In genomic region chr11:134277176-134278001, GRCh38 we compare ENCODE assay signal across 13 cellular contexts. TPM values are rescaled to one million over a fixed set of nuclear protein-coding genes. Genes with fewer than 3 reads are reported as not detected.
DNase-seq lines count a peak whose midpoint lies in the region; ATAC-seq, FAIRE-seq and TF ChIP-seq lines count a peak whose summit lies in the region.
"Had no signal": no experiment of that assay in that cellular context is flagged by ENCODE, and none has a peak within 500 bp of the region (broad histone marks: within the 10 kb centered on the region; RNA-seq: fewer than 3 reads in every experiment).

No MANE protein-coding gene starts in this region.

- H3K9me3 Mint-ChIP-seq in activated T-cell treated with anti-CD3 and anti-CD28 coated beads, Interleukin-2, amount 50 U/mL, for 24 hours, result no peaks in the 10 kb centered on the region
- H3K9me3 Mint-ChIP-seq in activated naive CD8-positive, alpha-beta T cell (ENCODE audit: low read depth), result no peaks in the 10 kb centered on the region
- H3K9me3 Mint-ChIP-seq in stimulated activated naive CD8-positive, alpha-beta T cell treated with anti-CD3 and anti-CD28 coated beads, Interleukin-15, amount 100 ng/mL, for 72 hours, result no peaks in the 10 kb centered on the region

- H3K4me3 ChIP-seq in kidney (ENCODE audit: low read length in 2 of 2), result no peak overlapping the region

- no peak for ATAC-seq in stimulated activated naive CD8-positive, alpha-beta T cell treated with anti-CD3 and anti-CD28 coated beads, Interleukin-15, amount 100 ng/mL, for 72 hours
- no peak for ATAC-seq in GM19452 (IDR thresholded peaks at IDR 0.05; ENCODE audit: unreplicated experiment)

- no peak for DNase-seq in activated T-cell treated with anti-CD3 and anti-CD28 coated beads, Interleukin-2, amount 50 U/mL, for 24 hours
- no peak for DNase-seq in activated T-cell treated with anti-CD3 and anti-CD28 coated beads, Interleukin-2, amount 50 U/mL, for 1 hour
- DNase-seq in islet precursor cell (peak; percentile 43), kidney (no peak), NCI-H1436 treated with DMSO at 0.1 percent for 48 hours (lab: John Stamatoyannopoulos, UW) (no peak)
- DNase-seq in stimulated activated naive CD8-positive, alpha-beta T cell treated with anti-CD3 and anti-CD28 coated beads, Interleukin-15, amount 100 ng/mL, for 72 hours, result no peak
- DNase-seq: NCI-H748 treated with DMSO at 0.1 percent for 48 hours had no signal

- intact Hi-C loops in kidney (cut with DNase I), result no loop called here

- FAIRE-seq in kidney (lab: Jason Lieb, UNC), result no peak
- FAIRE-seq: GM18507, HTR-8/SVneo, islet of Langerhans had no signal

- H3K9ac ChIP-seq in kidney (ENCODE audit: low read length in 2 of 2), result no peak overlapping the region

- H3K9me3 ChIP-seq in kidney (ENCODE audit: control insufficient read depth in 1 of 2, low read length in 2 of 2), result no peaks in the 10 kb centered on the region

- no peak overlapping the region for H3K27ac ChIP-seq in kidney (ENCODE audit: low read depth in 2 of 2, low read length in 2 of 2)

- peaks cover 0 to 9% of the 10 kb centered on the region in 2 donors for H3K4me1 ChIP-seq in kidney (ENCODE audit: control insufficient read depth in 1 of 2, insufficient read depth in 1 of 2, low read depth in 1 of 2, low read length in 2 of 2)

- H3K27ac Mint-ChIP-seq in activated T-cell treated with anti-CD3 and anti-CD28 coated beads, Interleukin-2, amount 50 U/mL, for 24 hours, result peak overlapping the region; percentile 55
- H3K27ac Mint-ChIP-seq in activated naive CD8-positive, alpha-beta T cell, result peak overlapping the region; percentile 90
- H3K27ac Mint-ChIP-seq in stimulated activated naive CD8-positive, alpha-beta T cell treated with anti-CD3 and anti-CD28 coated beads, Interleukin-15, amount 100 ng/mL, for 72 hours, result no peak overlapping the region

- H3K4me3 Mint-ChIP-seq in activated T-cell treated with anti-CD3 and anti-CD28 coated beads, Interleukin-2, amount 50 U/mL, for 24 hours, result peak overlapping the region; percentile 76
- peak overlapping the region; percentile 90 for H3K4me3 Mint-ChIP-seq in activated naive CD8-positive, alpha-beta T cell
- peak overlapping the region; percentile 87 to 89 for H3K4me3 Mint-ChIP-seq in stimulated activated naive CD8-positive, alpha-beta T cell treated with anti-CD3 and anti-CD28 coated beads, Interleukin-15, amount 100 ng/mL, for 72 hours

- peaks cover 13% of the 10 kb centered on the region for H3K27me3 Mint-ChIP-seq in activated T-cell treated with anti-CD3 and anti-CD28 coated beads, Interleukin-2, amount 50 U/mL, for 24 hours
- peaks cover 2% of the 10 kb centered on the region for H3K27me3 Mint-ChIP-seq in activated naive CD8-positive, alpha-beta T cell
- H3K27me3 Mint-ChIP-seq in stimulated activated naive CD8-positive, alpha-beta T cell treated with anti-CD3 and anti-CD28 coated beads, Interleukin-15, amount 100 ng/mL, for 72 hours, result peaks cover 7% of the 10 kb centered on the region

- no peak for TF ChIP-seq CTCF in kidney (IDR thresholded peaks at IDR 0.05; ENCODE audit: borderline replicate concordance, extremely low read depth, insufficient read depth)

- H3K36me3 ChIP-seq in kidney (ENCODE audit: control insufficient read depth in 1 of 2, insufficient read depth in 2 of 2, low read length in 2 of 2), result no peaks in the 10 kb centered on the region
- H3K36me3 ChIP-seq: WERI-Rb-1 had no signal

- H3K4me1 Mint-ChIP-seq in activated T-cell treated with anti-CD3 and anti-CD28 coated beads, Interleukin-2, amount 50 U/mL, for 24 hours (ENCODE audit: low read depth), result peaks cover 39% of the 10 kb centered on the region
- peaks cover 36% of the 10 kb centered on the region for H3K4me1 Mint-ChIP-seq in activated naive CD8-positive, alpha-beta T cell (ENCODE audit: low read depth)
- peaks cover 56% of the 10 kb centered on the region for H3K4me1 Mint-ChIP-seq in stimulated activated naive CD8-positive, alpha-beta T cell treated with anti-CD3 and anti-CD28 coated beads, Interleukin-15, amount 100 ng/mL, for 72 hours

- peaks cover 17% of the 10 kb centered on the region for H3K36me3 Mint-ChIP-seq in activated T-cell treated with anti-CD3 and anti-CD28 coated beads, Interleukin-2, amount 50 U/mL, for 24 hours (ENCODE audit: low read depth)
- H3K36me3 Mint-ChIP-seq in activated naive CD8-positive, alpha-beta T cell, result peaks cover 5% of the 10 kb centered on the region

RNA-seq across cellular contexts. Expression of gene GLB1L3, which starts 1.2 kb away (rescaled TPM):
- total RNA-seq in kidney, result 0.06 TPM
- polyA plus RNA-seq in kidney (ENCODE audit: insufficient read depth, low read depth, low replicate concordance), result 0.17 TPM

RNA-seq across cellular contexts. Expression of gene ACAD8, which starts 24.0 kb away (rescaled TPM):
- 28.1 TPM for total RNA-seq in kidney
- 42.1 TPM for polyA plus RNA-seq in kidney (ENCODE audit: insufficient read depth, low read depth, low replicate concordance)

RNA-seq across cellular contexts. Expression of gene THYN1, which starts 24.2 kb away (rescaled TPM):
- total RNA-seq in kidney, result 32.2 TPM
- polyA plus RNA-seq in kidney (ENCODE audit: insufficient read depth, low read depth, low replicate concordance), result 74.0 TPM

RNA-seq across cellular contexts. Expression of gene VPS26B, which starts 52.9 kb away (rescaled TPM):
- total RNA-seq in kidney, result 34.6 TPM
- 20.5 TPM for polyA plus RNA-seq in kidney (ENCODE audit: insufficient read depth, low read depth, low replicate concordance)

RNA-seq across cellular contexts. Expression of gene NCAPD3, which starts 53.6 kb away (rescaled TPM):
- total RNA-seq in kidney, result 21.3 TPM
- 3.7 TPM for polyA plus RNA-seq in kidney (ENCODE audit: insufficient read depth, low read depth, low replicate concordance)

Comparison
In these comparisons a context has a peak if more than half of its experiments do, and no peak if none do; other contexts are left out.
1. H3K27ac Mint-ChIP-seq: peak in activated T-cell treated with anti-CD3 and anti-CD28 coated beads, Interleukin-2, amount 50 U/mL, for 24 hours (single experiment) and activated naive CD8-positive, alpha-beta T cell (single experiment); none in stimulated activated naive CD8-positive, alpha-beta T cell treated with anti-CD3 and anti-CD28 coated beads, Interleukin-15, amount 100 ng/mL, for 72 hours (0 of 2).
2. Peak in every context shown above with its lines, with median percentiles within 50 percentile points of each other: H3K4me3 Mint-ChIP-seq.